23 cellular contexts compared by ENCODE assay signal in the genomic region with DNA sequence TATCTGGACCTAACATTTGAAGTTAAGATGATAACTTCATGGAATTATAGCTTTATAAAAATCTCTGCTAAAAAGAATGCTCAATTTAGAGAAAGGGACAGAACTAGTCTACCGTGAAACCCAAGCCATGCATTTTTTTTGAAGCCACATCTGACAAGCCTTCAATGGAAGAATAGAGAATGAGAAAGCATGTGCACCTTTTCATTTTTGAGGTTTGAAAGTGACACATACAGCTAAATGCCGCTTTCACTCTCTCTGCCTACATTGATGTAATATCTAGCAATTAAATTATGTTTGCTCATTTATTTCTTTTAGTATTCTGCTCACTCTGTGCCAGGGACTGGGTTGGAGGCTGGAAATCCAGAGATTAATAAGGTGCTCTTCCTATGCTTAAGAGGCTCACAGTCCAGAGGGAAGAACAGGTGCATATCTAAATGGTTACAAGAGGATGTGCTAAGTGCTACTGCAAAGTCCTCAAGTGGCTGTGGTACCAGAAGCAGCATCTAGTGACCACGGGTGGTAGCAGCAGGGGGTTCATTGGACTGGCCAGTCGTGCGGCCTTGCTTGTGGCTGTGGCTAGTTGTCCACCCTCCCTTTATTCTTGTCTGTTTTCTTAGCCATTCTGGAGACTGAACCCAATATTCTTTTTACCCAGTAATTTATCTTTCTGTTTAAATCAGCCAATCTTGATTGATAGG.
DNase-seq lines count a peak whose midpoint lies in the region; ATAC-seq and TF ChIP-seq lines count a peak whose summit lies in the region.
"Had no signal": no experiment of that assay in that cellular context is flagged by ENCODE, and none has a peak within 500 bp of the region (broad histone marks: within the 10 kb centered on the region; RNA-seq: fewer than 3 reads in every experiment).

No MANE protein-coding gene starts in this region.

- H3K9me3 ChIP-seq in endodermal cell (ENCODE audit: control insufficient read depth, low read length) (no peaks in the 10 kb centered on the region), upper lobe of right lung (no peaks in the 10 kb centered on the region), PC-9 (ENCODE audit: insufficient read depth, low read depth) (no peaks in the 10 kb centered on the region)
- H3K9me3 ChIP-seq: BLaER1, Caco-2, HAP-1, heart left ventricle, right lobe of liver, upper lobe of left lung had no signal

- CTCF ChIA-PET in PC-9 (lab: Charles Lee): no interaction called here

- DNase-seq in NCI-H1092 treated with DMSO at 0.1 percent for 48 hours (lab: John Stamatoyannopoulos, UW): peak; percentile 84
- peak; percentile 54 for DNase-seq in NCI-H2227 (lab: John Stamatoyannopoulos, UW; ENCODE audit: unreplicated experiment)
- DNase-seq in endodermal cell: peak; percentile 55
- DNase-seq in upper lobe of right lung: no peak
- DNase-seq in PC-9: no peak
- DNase-seq: ACHN; activated CD4-positive, alpha-beta T cell treated with anti-CD3 and anti-CD28 coated beads, Interleukin-2, amount 10 ng/mL, durations not matched to agents 24 days and 14 days; activated naive CD8-positive, alpha-beta T cell treated with anti-CD3 and anti-CD28 coated beads for 36 hours; Caco-2; cerebellar nuclear complex; heart left ventricle; nephron progenitor cell; right lobe of liver; upper lobe of left lung had no signal

- no peak overlapping the region for H3K4me3 ChIP-seq in endodermal cell (ENCODE audit: low read length)
- no peak overlapping the region for H3K4me3 ChIP-seq in upper lobe of right lung
- no peak overlapping the region for H3K4me3 ChIP-seq in PC-9
- H3K4me3 ChIP-seq: BLaER1, HAP-1, heart left ventricle, K562, right lobe of liver, upper lobe of left lung had no signal

- no peaks in the 10 kb centered on the region; the same call in 1 of the 2 replicates for H3K9me2 ChIP-seq in PC-9 (ENCODE audit: insufficient read depth)

- no peak overlapping the region for H2AFZ ChIP-seq in PC-9

- H3K27me3 Mint-ChIP-seq in endodermal cell (ENCODE audit: insufficient read depth): peaks cover 6% of the 10 kb centered on the region

- WGBS in endodermal cell (ENCODE audit: insufficient coverage in 1 of 2, insufficient read length in 1 of 2), 2 experiments: 76 to 85% methylated on average over 4 to 5 of the region's 5 CpGs

- ATAC-seq in GM18502 (IDR thresholded peaks at IDR 0.05; ENCODE audit: poor library complexity, unreplicated experiment): no peak
- no peak for ATAC-seq in upper lobe of right lung
- ATAC-seq in HG02970 (IDR thresholded peaks at IDR 0.05; ENCODE audit: low FRiP score, unreplicated experiment): no peak
- ATAC-seq: activated T-helper 17 cell treated with anti-CD3 and anti-CD28 coated beads, Interleukin-2, amount 50 U/mL, for 72 hours; heart left ventricle; K562; right lobe of liver had no signal

- H3K79me2 ChIP-seq in PC-9 (ENCODE audit: low read depth): no peaks in the 10 kb centered on the region

- intact Hi-C loops in upper lobe of right lung (cut with DNase I): no loop called here
- intact Hi-C loops in PC-9 (cut with micrococcal nuclease; ENCODE audit: unreplicated experiment): no loop called here

- POLR2A ChIA-PET in PC-9 (lab: Charles Lee; ENCODE audit: unreplicated experiment): no interaction called here

- H3K27ac ChIP-seq in 22Rv1: peak overlapping the region; percentile 83
- H3K27ac ChIP-seq in endodermal cell (ENCODE audit: low read depth, low read length): no peak overlapping the region
- H3K27ac ChIP-seq in upper lobe of right lung: no peak overlapping the region
- no peak overlapping the region for H3K27ac ChIP-seq in PC-9
- H3K27ac ChIP-seq: BLaER1 had no signal

- no peaks in the 10 kb centered on the region for H3K36me3 ChIP-seq in endodermal cell (ENCODE audit: control insufficient read depth, insufficient read depth, low read length)
- no peaks in the 10 kb centered on the region for H3K36me3 ChIP-seq in upper lobe of right lung
- H3K36me3 ChIP-seq in PC-9 (ENCODE audit: low read depth): no peaks in the 10 kb centered on the region
- H3K36me3 ChIP-seq: BLaER1, HAP-1, heart left ventricle, right lobe of liver, upper lobe of left lung had no signal

- H3K9me3 Mint-ChIP-seq in endodermal cell: no peaks in the 10 kb centered on the region
- H3K9me3 Mint-ChIP-seq: activated CD4-positive, alpha-beta T cell treated with anti-CD3 and anti-CD28 coated beads, Interleukin-2, amount 10 ng/mL, durations not matched to agents 24 days and 14 days; activated naive CD8-positive, alpha-beta T cell treated with anti-CD3 and anti-CD28 coated beads for 36 hours; activated T-helper 17 cell treated with anti-CD3 and anti-CD28 coated beads, Interleukin-2, amount 50 U/mL, for 72 hours; mesothelial cell of epicardium; nephron progenitor cell; T-helper 1 cell treated with Interleukin-12 subunit alpha and Interleukin-12 subunit beta and Interleukin-4 antibody, amounts not matched to agents 30 μg/mL and 1 μg/mL, for 36 hours had no signal

- no peaks in the 10 kb centered on the region for H3K27me3 ChIP-seq in endodermal cell (ENCODE audit: control insufficient read depth, insufficient read depth, low read length, poor library complexity, severe bottlenecking)
- no peaks in the 10 kb centered on the region for H3K27me3 ChIP-seq in upper lobe of right lung
- H3K27me3 ChIP-seq in PC-9 (ENCODE audit: insufficient read depth, low read depth): no peaks in the 10 kb centered on the region
- H3K27me3 ChIP-seq: BLaER1, heart left ventricle, right lobe of liver, upper lobe of left lung had no signal

- BruUV-seq in PC-9 (replicated peaks; lab: Mats Ljungman, UMichigan): no TSS peak

- H3F3A ChIP-seq in PC-9 (ENCODE audit: insufficient read depth, low read depth): peaks cover 3% of the 10 kb centered on the region; the same call in 1 of the 2 replicates

- no peak for TF ChIP-seq CTCF in 22Rv1 (IDR thresholded peaks at IDR 0.05)
- no peak for TF ChIP-seq CTCF in endodermal cell (conservative IDR thresholded peaks at IDR 0.05)
- TF ChIP-seq CTCF in upper lobe of right lung (IDR thresholded peaks at IDR 0.05): no peak
- no peak for TF ChIP-seq CTCF in PC-9 (conservative IDR thresholded peaks at IDR 0.05)

- H4K20me1 ChIP-seq in PC-9 (ENCODE audit: insufficient read depth): no peaks in the 10 kb centered on the region
- H4K20me1 ChIP-seq: BLaER1 had no signal

- no peak overlapping the region for H3K27ac Mint-ChIP-seq in endodermal cell
- H3K27ac Mint-ChIP-seq: activated CD4-positive, alpha-beta T cell treated with anti-CD3 and anti-CD28 coated beads, Interleukin-2, amount 10 ng/mL, durations not matched to agents 24 days and 14 days; activated naive CD8-positive, alpha-beta T cell treated with anti-CD3 and anti-CD28 coated beads for 36 hours; activated T-helper 17 cell treated with anti-CD3 and anti-CD28 coated beads, Interleukin-2, amount 50 U/mL, for 72 hours; nephron progenitor cell; T-helper 1 cell treated with Interleukin-12 subunit alpha and Interleukin-12 subunit beta and Interleukin-4 antibody, amounts not matched to agents 30 μg/mL and 1 μg/mL, for 36 hours had no signal

- H3K9ac ChIP-seq in endodermal cell (ENCODE audit: extremely low read depth, low read length, poor library complexity, severe bottlenecking): no peak overlapping the region
- H3K9ac ChIP-seq: BLaER1 had no signal

- peaks cover 7% of the 10 kb centered on the region for H3K4me1 Mint-ChIP-seq in endodermal cell
- H3K4me1 Mint-ChIP-seq: activated CD4-positive, alpha-beta T cell treated with anti-CD3 and anti-CD28 coated beads, Interleukin-2, amount 10 ng/mL, durations not matched to agents 24 days and 14 days; activated T-helper 17 cell treated with anti-CD3 and anti-CD28 coated beads, Interleukin-2, amount 50 U/mL, for 72 hours had no signal

- no peak overlapping the region for H3K4me2 ChIP-seq in PC-9
- H3K4me2 ChIP-seq: BLaER1 had no signal

- H3K4me1 ChIP-seq in endodermal cell (ENCODE audit: control insufficient read depth, insufficient read depth, low read length) (no peaks in the 10 kb centered on the region), upper lobe of right lung (peaks cover 13% of the 10 kb centered on the region), PC-9 (replicated peaks; ENCODE audit: insufficient read depth) (peaks cover 27% of the 10 kb centered on the region)
- H3K4me1 ChIP-seq: BLaER1, HAP-1, right lobe of liver had no signal

- H3K4me3 Mint-ChIP-seq in endodermal cell: no peak overlapping the region
- H3K4me3 Mint-ChIP-seq: activated CD4-positive, alpha-beta T cell treated with anti-CD3 and anti-CD28 coated beads, Interleukin-2, amount 10 ng/mL, durations not matched to agents 24 days and 14 days; activated naive CD8-positive, alpha-beta T cell treated with anti-CD3 and anti-CD28 coated beads for 36 hours; activated T-helper 17 cell treated with anti-CD3 and anti-CD28 coated beads, Interleukin-2, amount 50 U/mL, for 72 hours; mesothelial cell of epicardium; nephron progenitor cell; T-helper 1 cell treated with Interleukin-12 subunit alpha and Interleukin-12 subunit beta and Interleukin-4 antibody, amounts not matched to agents 30 μg/mL and 1 μg/mL, for 36 hours had no signal

- H3K36me3 Mint-ChIP-seq in endodermal cell (ENCODE audit: low read depth): no peaks in the 10 kb centered on the region
- H3K36me3 Mint-ChIP-seq: activated naive CD8-positive, alpha-beta T cell treated with anti-CD3 and anti-CD28 coated beads for 36 hours; mesothelial cell of epicardium had no signal

Comparison
In these comparisons a context has a peak if more than half of its experiments do, and no peak if none do; other contexts are left out.
1. DNase-seq: peak in NCI-H1092 treated with DMSO at 0.1 percent for 48 hours (single experiment), NCI-H2227 (single experiment) and endodermal cell (single experiment); none in upper lobe of right lung (single experiment) and PC-9 (0 of 2).